16 cellular contexts compared by ENCODE assay signal in the genomic region with DNA sequence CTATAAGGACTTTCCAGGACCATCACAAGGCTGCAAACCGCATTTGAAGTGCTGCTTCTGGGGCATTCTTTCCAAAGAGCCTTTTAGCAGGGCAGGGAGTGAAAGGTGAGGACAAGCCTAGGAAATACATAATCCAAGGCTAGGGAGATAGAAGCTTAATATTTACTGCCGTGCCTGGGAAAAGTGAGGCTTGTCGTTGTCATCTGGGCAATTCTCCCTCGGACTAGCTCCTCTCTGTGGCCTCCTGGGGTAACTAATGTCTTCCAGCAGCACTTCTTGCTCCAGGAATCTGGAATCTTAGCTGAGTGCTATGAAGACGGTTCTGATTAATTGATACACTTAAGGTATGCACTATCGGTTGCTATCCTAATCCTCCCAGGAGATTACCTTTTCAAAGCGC.
DNase-seq lines count a peak whose midpoint lies in the region; ATAC-seq, FAIRE-seq and TF ChIP-seq lines count a peak whose summit lies in the region.
"Had no signal": no experiment of that assay in that cellular context is flagged by ENCODE, and none has a peak within 500 bp of the region (broad histone marks: within the 10 kb centered on the region; RNA-seq: fewer than 3 reads in every experiment).

No MANE protein-coding gene starts in this region.

- H3K9ac ChIP-seq in K562 (ENCODE audit: insufficient read depth in 1 of 2, low read depth in 2 of 2, low read length in 2 of 2) (no peak overlapping the region), kidney (ENCODE audit: low read length in 2 of 2) (no peak overlapping the region)

- ATAC-seq in K562 (peak; percentile 52), HG03095 (IDR thresholded peaks at IDR 0.05; ENCODE audit: unreplicated experiment) (no peak)
- ATAC-seq: left colon had no signal

- H3K27ac ChIP-seq in breast epithelium (peak overlapping the region; percentile 77 to 83), K562 (ENCODE audit: extremely low read depth, low read depth, low read length) (no peak overlapping the region), kidney (ENCODE audit: low read depth in 2 of 2, low read length in 2 of 2) (no peak overlapping the region)
- H3K27ac ChIP-seq: tibial nerve had no signal

- peaks cover 6% of the 10 kb centered on the region for H3K36me3 Mint-ChIP-seq in MCF 10A (ENCODE audit: insufficient read depth, unreplicated experiment)
- H3K36me3 Mint-ChIP-seq in type B pancreatic cell: no peaks in the 10 kb centered on the region
- no peaks in the 10 kb centered on the region for H3K36me3 Mint-ChIP-seq in activated CD4-positive, alpha-beta memory T cell treated with anti-CD3 and anti-CD28 coated beads for 36 hours

- TF ChIP-seq CTCF in breast epithelium (IDR thresholded peaks at IDR 0.05) (no peak), MCF 10A (IDR thresholded peaks at IDR 0.05; ENCODE audit: unreplicated experiment) (no peak), K562 (IDR thresholded peaks at IDR 0.05 in 2 of 3, conservative IDR thresholded peaks at IDR 0.05 in 1 of 3; ENCODE audit: insufficient read depth in 2 of 3, low read depth in 1 of 3, low read length in 3 of 3) (peak in 2 of 3 experiments; percentile 31 to 39; a peak in 2 of 6 replicates), kidney (IDR thresholded peaks at IDR 0.05; ENCODE audit: borderline replicate concordance, extremely low read depth, insufficient read depth) (peak; percentile 33), type B pancreatic cell (conservative IDR thresholded peaks at IDR 0.05) (no peak)

- H4K20me1 ChIP-seq in K562 (replicated peaks; ENCODE audit: control insufficient read depth, insufficient read depth, low read length): no peaks in the 10 kb centered on the region; the same call in 1 of the 2 replicates

- H3K4me2 ChIP-seq in K562 (ENCODE audit: insufficient read depth, low read length): peak overlapping the region; percentile 11; the same call in 1 of the 2 replicates

- no peaks in the 10 kb centered on the region for H3K27me3 Mint-ChIP-seq in MCF 10A (ENCODE audit: insufficient read depth, unreplicated experiment)
- H3K27me3 Mint-ChIP-seq in type B pancreatic cell: peaks cover 5% of the 10 kb centered on the region
- peaks cover 10% of the 10 kb centered on the region for H3K27me3 Mint-ChIP-seq in activated CD4-positive, alpha-beta memory T cell treated with anti-CD3 and anti-CD28 coated beads for 36 hours

- TF ChIP-seq EP300 in K562 (IDR thresholded peaks at IDR 0.05; ENCODE audit: low read length): no peak

- 7% methylated on average over 7 of the region's 7 CpGs for WGBS in K562 (ENCODE audit: insufficient coverage, low coverage, missing lambda C conversion rate)

- BruUV-seq in MCF 10A (replicated peaks; lab: Mats Ljungman, UMichigan) (no TSS peak), K562 (replicated peaks; lab: Mats Ljungman, UMichigan) (no TSS peak)

- intact Hi-C loops in breast epithelium (cut with DNase I; ENCODE audit: low total_unique reads) (no loop called here), MCF 10A (cut with micrococcal nuclease) (no loop called here), K562 (cut with micrococcal nuclease) (loop anchor here (5.0 kb wide), 2 partner anchors 69 to 129 kb away; partner anchors contain the start of gene ATL2), kidney (cut with DNase I) (no loop called here)
- intact Hi-C loops in activated CD4-positive, alpha-beta memory T cell treated with anti-CD3 and anti-CD28 coated beads for 36 hours (cut with micrococcal nuclease): no loop called here

- DNase-seq in breast epithelium (ENCODE audit: low spot score in 2 of 2): no peak
- DNase-seq in MCF 10A (ENCODE audit: unreplicated experiment): no peak
- peak in 1 of 4 experiments; percentile 19 for DNase-seq in K562 (ENCODE audit: extremely low read depth in 1 of 4, low spot score in 3 of 4)
- no peak for DNase-seq in kidney
- DNase-seq in type B pancreatic cell (ENCODE audit: extremely low spot score, unreplicated experiment): no peak
- DNase-seq in activated CD4-positive, alpha-beta memory T cell treated with anti-CD3 and anti-CD28 coated beads for 36 hours: no peak
- DNase-seq in KG1 (lab: John Stamatoyannopoulos, UW): no peak
- DNase-seq: activated CD8-positive, alpha-beta memory T cell treated with anti-CD3 and anti-CD28 coated beads, Interleukin-2, amount 50 U/mL, for 4 hours; cortex of kidney; DND-41; GOT3; left colon; NCI-H226; stimulated activated CD4-positive, alpha-beta T cell treated with anti-CD3 and anti-CD28 coated beads, Interleukin-12 subunit alpha, Interleukin-12 subunit beta, amount 100 ng/mL, for 4 hours had no signal

- H3K36me3 ChIP-seq in breast epithelium (no peaks in the 10 kb centered on the region), K562 (ENCODE audit: control insufficient read depth, insufficient read depth, low read length) (no peaks in the 10 kb centered on the region), kidney (ENCODE audit: control insufficient read depth in 1 of 2, insufficient read depth in 2 of 2, low read length in 2 of 2) (no peaks in the 10 kb centered on the region)
- H3K36me3 ChIP-seq: tibial nerve had no signal

- H3K9me1 ChIP-seq in K562 (ENCODE audit: control insufficient read depth, insufficient read depth, low read length): no peaks in the 10 kb centered on the region

- H3K27ac Mint-ChIP-seq in MCF 10A (ENCODE audit: low read depth, unreplicated experiment): no peak overlapping the region
- H3K27ac Mint-ChIP-seq in type B pancreatic cell: no peak overlapping the region
- no peak overlapping the region for H3K27ac Mint-ChIP-seq in activated CD4-positive, alpha-beta memory T cell treated with anti-CD3 and anti-CD28 coated beads for 36 hours

- H3K4me3 Mint-ChIP-seq in MCF 10A (ENCODE audit: unreplicated experiment): no peak overlapping the region
- H3K4me3 Mint-ChIP-seq in type B pancreatic cell: peak overlapping the region; percentile 54
- H3K4me3 Mint-ChIP-seq in activated CD4-positive, alpha-beta memory T cell treated with anti-CD3 and anti-CD28 coated beads for 36 hours: no peak overlapping the region

- H3K4me1 ChIP-seq in breast epithelium (peaks cover 0 to 17% of the 10 kb centered on the region in 2 donors), K562 (replicated peaks in 1 of 2; ENCODE audit: control insufficient read depth in 2 of 2, insufficient read depth in 2 of 2, low read length in 2 of 2) (peaks cover 0 to 8% of the 10 kb centered on the region in 2 experiments; a peak in 2 of 5 replicates), kidney (ENCODE audit: control insufficient read depth in 1 of 2, insufficient read depth in 1 of 2, low read depth in 1 of 2, low read length in 2 of 2) (peaks cover 0 to 2% of the 10 kb centered on the region in 2 donors)

- H3K27me3 ChIP-seq in breast epithelium (no peaks in the 10 kb centered on the region), K562 (ENCODE audit: control insufficient read depth in 2 of 2, insufficient read depth in 2 of 2, low read length in 2 of 2) (peaks cover 7 to 17% of the 10 kb centered on the region in 2 experiments; a peak in 4 of 5 replicates)
- H3K27me3 ChIP-seq: tibial nerve had no signal

- TF ChIP-seq POLR2A in breast epithelium (IDR thresholded peaks at IDR 0.05) (no peak), K562 (conservative IDR thresholded peaks at IDR 0.05) (no peak)

- CTCF ChIA-PET in MCF 10A (lab: Yijun Ruan, JAX) (interaction anchor here (0.6 to 7.1 kb wide), 9 partner anchors 14 to 98 kb away, joined by 3 to 41 read pairs (median 6); no protein-coding TSS in a partner anchor), K562 (lab: Yijun Ruan, JAX; ENCODE audit: low intra/inter-chr PET ratio) (no interaction called here)
- CTCF ChIA-PET in activated CD4-positive, alpha-beta memory T cell treated with anti-CD3 and anti-CD28 coated beads for 36 hours (lab: Charles Lee): interaction anchor here (1.6 kb wide), 1 partner anchor 62 kb away, joined by 6 read pairs; no protein-coding TSS in a partner anchor

- no peaks in the 10 kb centered on the region for H3K9me3 Mint-ChIP-seq in MCF 10A (ENCODE audit: unreplicated experiment)
- H3K9me3 Mint-ChIP-seq in type B pancreatic cell: no peaks in the 10 kb centered on the region
- no peaks in the 10 kb centered on the region for H3K9me3 Mint-ChIP-seq in activated CD4-positive, alpha-beta memory T cell treated with anti-CD3 and anti-CD28 coated beads for 36 hours

- TF ChIP-seq RAD21 in K562 (CRISPR knock-in tag; conservative IDR thresholded peaks at IDR 0.05 in 1 of 2, IDR thresholded peaks at IDR 0.05 in 1 of 2): peak in 1 of 2 experiments; percentile 41

- in situ Hi-C loops in K562 (cut with MboI): no loop called here

- H3K4me3 ChIP-seq in breast epithelium (peak overlapping the region in 1 of 3 donors; percentile 12), K562 (no peak overlapping the region), kidney (ENCODE audit: low read length in 2 of 2) (no peak overlapping the region)
- H3K4me3 ChIP-seq: tibial nerve had no signal

- FAIRE-seq in K562 (lab: Jason Lieb, UNC) (no peak), kidney (lab: Jason Lieb, UNC) (no peak)

- H3K4me1 Mint-ChIP-seq in MCF 10A (ENCODE audit: insufficient read depth, unreplicated experiment): peaks cover 44% of the 10 kb centered on the region
- peaks cover 43% of the 10 kb centered on the region for H3K4me1 Mint-ChIP-seq in type B pancreatic cell (ENCODE audit: unreplicated experiment)
- H3K4me1 Mint-ChIP-seq in activated CD4-positive, alpha-beta memory T cell treated with anti-CD3 and anti-CD28 coated beads for 36 hours (ENCODE audit: low read depth): no peaks in the 10 kb centered on the region

- POLR2A ChIA-PET in MCF 10A (lab: Yijun Ruan, JAX): interaction anchor here (0.6 to 7.0 kb wide), 13 partner anchors 9 to 75 kb away, joined by 3 to 151 read pairs (median 9); partner anchors contain the start of gene ATL2
- POLR2A ChIA-PET in K562 (lab: Yijun Ruan, JAX): interaction anchor here (0.6 to 1.6 kb wide), 6 partner anchors 10 to 156 kb away, joined by 3 to 5 read pairs (median 4); no protein-coding TSS in a partner anchor
- POLR2A ChIA-PET in activated CD4-positive, alpha-beta memory T cell treated with anti-CD3 and anti-CD28 coated beads for 36 hours (lab: Charles Lee): no interaction called here

- 0 out of 2 replicates have a peak overlapping the region, but pooled peaks have one; percentile 37 for H2AFZ ChIP-seq in K562 (ENCODE audit: low read depth, low read length)

- no peaks in the 10 kb centered on the region for H3K9me3 ChIP-seq in breast epithelium
- H3K9me3 ChIP-seq in K562 (replicated peaks; ENCODE audit: control insufficient read depth, insufficient read depth, low read depth, low read length): no peaks in the 10 kb centered on the region
- H3K9me3 ChIP-seq in kidney (ENCODE audit: control insufficient read depth in 1 of 2, low read length in 2 of 2): no peaks in the 10 kb centered on the region
- H3K9me3 ChIP-seq: tibial nerve had no signal

- no peaks in the 10 kb centered on the region for H3K79me2 ChIP-seq in K562 (ENCODE audit: control insufficient read depth, insufficient read depth, low read length)

TF ChIP-seq in K562, 482 proteins besides CTCF, POLR2A, EP300 and RAD21:
- peak; percentile 44 for TF ChIP-seq CBX8 (IDR thresholded peaks at IDR 0.05; ENCODE audit: borderline replicate concordance, extremely low read depth, low read depth, low read length, poor library complexity, severe bottlenecking)
- TF ChIP-seq ZNF764 (CRISPR knock-in tag; IDR thresholded peaks at IDR 0.05; ENCODE audit: low read depth): no peak

Comparison
In these comparisons a context has a peak if more than half of its experiments do, and no peak if none do; other contexts are left out.
1. H3K27ac ChIP-seq: peak in breast epithelium (2 of 2); none in K562 (single experiment) and kidney (0 of 2).
2. CTCF ChIP-seq: peak in K562 (2 of 3) and kidney (single experiment); none in breast epithelium (0 of 3), MCF 10A (single experiment) and type B pancreatic cell (single experiment).